Comparison of ENCODE assay signal across 8 cellular contexts in genomic region chr11:93529707-93530467, GRCh38. TPM values are rescaled to one million over a fixed set of nuclear protein-coding genes. Genes with fewer than 3 reads are reported as not detected.
A peak's percentile ranks its signal among the peaks of the same experiment; 100 is the strongest.
DNase-seq lines count a peak whose midpoint lies in the region; ATAC-seq and TF ChIP-seq lines count a peak whose summit lies in the region.

No MANE protein-coding gene starts in this region.

- peaks cover 32% of the 10 kb centered on the region for H3K4me1 ChIP-seq in testis

- H3K9me3 ChIP-seq in testis = no peaks in the 10 kb centered on the region

- intact Hi-C loops in Right ventricle myocardium inferior (cut with DNase I) (no loop called here), cardiac septum (cut with DNase I) (loop anchor here (5.0 kb wide), 1 partner anchor 48 kb away; no protein-coding TSS in a partner anchor), testis (cut with DNase I; ENCODE audit: low total_unique reads) (no loop called here)

- CTCF ChIA-PET in T-cell (lab: Charles Lee) = interaction anchor here in 1 of 2 donors (0.6 kb wide), 1 partner anchor 286 kb away, joined by 3 read pairs; no protein-coding TSS in a partner anchor

- ATAC-seq in Right ventricle myocardium inferior (peak; percentile 5), T-cell (replicated peaks in 1 of 4) (peak in 1 of 4 experiments; percentile 32), GM21825 (IDR thresholded peaks at IDR 0.05; ENCODE audit: unreplicated experiment) (no peak), HG02840 (IDR thresholded peaks at IDR 0.05; ENCODE audit: low FRiP score, unreplicated experiment) (no peak)

- TF ChIP-seq POLR2A in testis (IDR thresholded peaks at IDR 0.05) = no peak

- H3K36me3 ChIP-seq in testis (ENCODE audit: low read depth, missing control alignments) = no peaks in the 10 kb centered on the region

- H3K27ac Mint-ChIP-seq in T-cell (peak overlapping the region; percentile 72 to 73), immature natural killer cell (peak overlapping the region; percentile 69 to 84 (median 80))

- H3K36me3 Mint-ChIP-seq in T-cell = no peaks in the 10 kb centered on the region
- H3K36me3 Mint-ChIP-seq in immature natural killer cell = no peaks in the 10 kb centered on the region

- peak; percentile 78 for DNase-seq in Right ventricle myocardium inferior (ENCODE audit: missing footprints)
- DNase-seq in cardiac septum (ENCODE audit: low spot score) = no peak
- no peak for DNase-seq in T-cell
- DNase-seq in immature natural killer cell = peak; percentile 23 to 34 (median 24)
- DNase-seq in testis = peak; percentile 63
- no peak for DNase-seq in stimulated activated CD4-positive, alpha-beta T cell treated with anti-CD3 and anti-CD28 coated beads, Interleukin-4, amount 100 ng/mL, for 24 hours

- H3K4me3 ChIP-seq in testis = no peak overlapping the region

- H3K4me3 Mint-ChIP-seq in T-cell = peak overlapping the region in 1 of 3 donors; percentile 27
- H3K4me3 Mint-ChIP-seq in immature natural killer cell = peak overlapping the region; percentile 34 to 64 (median 51)

- POLR2A ChIA-PET in T-cell (lab: Charles Lee) = no interaction called here

- no peak for TF ChIP-seq CTCF in testis (IDR thresholded peaks at IDR 0.05)

- H3K27me3 ChIP-seq in testis = no peaks in the 10 kb centered on the region

- 33% methylated on average over 9 of the region's 9 CpGs for WGBS in testis, 2 donors

- peak overlapping the region; percentile 87 to 94 for H3K27ac ChIP-seq in testis

- no peaks in the 10 kb centered on the region for H3K27me3 Mint-ChIP-seq in T-cell
- H3K27me3 Mint-ChIP-seq in immature natural killer cell (ENCODE audit: low read depth in 3 of 3) = no peaks in the 10 kb centered on the region

- H3K4me1 Mint-ChIP-seq in T-cell (peaks cover 33 to 65% (median 62%) of the 10 kb centered on the region in 3 donors), immature natural killer cell (peaks cover 73 to 80% of the 10 kb centered on the region in 2 donors)

- no peaks in the 10 kb centered on the region for H3K9me3 Mint-ChIP-seq in T-cell
- H3K9me3 Mint-ChIP-seq in immature natural killer cell = no peaks in the 10 kb centered on the region

RNA-seq across cellular contexts. Expression of gene SMCO4, which starts 13.3 kb away (rescaled TPM):
- total RNA-seq in Right ventricle myocardium inferior = 45.3 TPM
- 40.0 TPM for total RNA-seq in cardiac septum
- total RNA-seq in T-cell = 1 to 10 TPM in 4 of 5 donors, not detected in 1; 2.2 to 6.5 (median 4.7) TPM
- polyA plus RNA-seq in immature natural killer cell = 10 to 100 TPM; 10.2 to 11.1 (median 10.3) TPM
- total RNA-seq in testis = 10 to 100 TPM; 33.6 to 34.2 TPM
- 59.9 TPM for polyA plus RNA-seq in testis (ENCODE audit: insufficient read depth, low read depth, low replicate concordance)

Comparison
In these comparisons a context has a peak if more than half of its experiments do, and no peak if none do; other contexts are left out.
1. DNase-seq: peak in Right ventricle myocardium inferior (single experiment), immature natural killer cell (3 of 3) and testis (single experiment); none in cardiac septum (single experiment), T-cell (0 of 34) and stimulated activated CD4-positive, alpha-beta T cell treated with anti-CD3 and anti-CD28 coated beads, Interleukin-4, amount 100 ng/mL, for 24 hours (single experiment).